2 cellular contexts compared by ENCODE assay signal in genomic region chr16:56673916-56674315, GRCh38.
TF ChIP-seq lines count a peak whose summit lies in the region.

No MANE protein-coding gene starts in this region.

TF ChIP-seq in Ishikawa, 13 proteins besides CTCF, POLR2A, EP300 and RAD21:
- TF ChIP-seq NFIC (IDR thresholded peaks at IDR 0.05) (no peak), TCF12 (IDR thresholded peaks at IDR 0.05; ENCODE audit: low read depth) (no peak)

TF ChIP-seq in HepG2, 621 proteins besides CTCF, POLR2A, EP300 and RAD21 (continues in another document):
- TF ChIP-seq NR1H2 (CRISPR knock-in tag; IDR thresholded peaks at IDR 0.05; ENCODE audit: borderline replicate concordance, low read depth) (no peak), BORCS8-MEF2B (CRISPR knock-in tag; IDR thresholded peaks at IDR 0.05) (no peak), ZNF841 (CRISPR knock-in tag; IDR thresholded peaks at IDR 0.05; ENCODE audit: borderline replicate concordance) (no peak), CCAR2 (optimal IDR thresholded peaks at IDR 0.05; ENCODE audit: low read depth, low read length) (no peak), THRA (CRISPR knock-in tag; IDR thresholded peaks at IDR 0.05; ENCODE audit: borderline replicate concordance) (peak; percentile 12; the same call in 1 of the 2 replicates), NRL (CRISPR knock-in tag; IDR thresholded peaks at IDR 0.05; ENCODE audit: borderline replicate concordance) (no peak), ZNF549 (CRISPR knock-in tag; IDR thresholded peaks at IDR 0.05) (no peak), KLF12 (CRISPR knock-in tag; IDR thresholded peaks at IDR 0.05; ENCODE audit: borderline replicate concordance) (no peak), MTF1 (CRISPR knock-in tag; IDR thresholded peaks at IDR 0.05) (0 out of 2 replicates have a peak, but pooled peaks have one; percentile 31), GABPA (IDR thresholded peaks at IDR 0.05; ENCODE audit: low read depth, low read length) (no peak), GABPA (CRISPR knock-in tag; IDR thresholded peaks at IDR 0.05; ENCODE audit: low read depth) (no peak), SIN3B (IDR thresholded peaks at IDR 0.05; ENCODE audit: low read length) (no peak), ZNF746 (CRISPR knock-in tag; IDR thresholded peaks at IDR 0.05) (no peak), ATF4 (CRISPR knock-in tag; IDR thresholded peaks at IDR 0.05) (no peak), SMC3 (IDR thresholded peaks at IDR 0.05; ENCODE audit: low read length) (peak; percentile 79), MED1 (CRISPR knock-in tag; IDR thresholded peaks at IDR 0.05) (peak; percentile 58), ZNF101 (CRISPR knock-in tag; IDR thresholded peaks at IDR 0.05; ENCODE audit: borderline replicate concordance, low read depth) (no peak), MBNL3 (CRISPR knock-in tag; conservative IDR thresholded peaks at IDR 0.05) (no peak), ZSCAN5A (CRISPR knock-in tag; IDR thresholded peaks at IDR 0.05; ENCODE audit: borderline replicate concordance) (no peak), MAZ (IDR thresholded peaks at IDR 0.05; ENCODE audit: borderline replicate concordance, low read depth, low read length) (0 out of 2 replicates have a peak, but pooled peaks have one; percentile 33), MAZ (CRISPR knock-in tag; IDR thresholded peaks at IDR 0.05; ENCODE audit: low read depth) (no peak), GTF2F1 (IDR thresholded peaks at IDR 0.05; ENCODE audit: low read length) (no peak), HOXD1 (CRISPR knock-in tag; IDR thresholded peaks at IDR 0.05) (no peak), EZH2 (conservative IDR thresholded peaks at IDR 0.05; ENCODE audit: low read depth, low read length) (no peak), SNAI1 (CRISPR knock-in tag; IDR thresholded peaks at IDR 0.05; ENCODE audit: borderline replicate concordance) (no peak), ZFX (CRISPR knock-in tag; IDR thresholded peaks at IDR 0.05; ENCODE audit: low read depth) (0 out of 2 replicates have a peak, but pooled peaks have one; percentile 17), NFYC (CRISPR knock-in tag; IDR thresholded peaks at IDR 0.05) (no peak), ZNF747 (CRISPR knock-in tag; IDR thresholded peaks at IDR 0.05; ENCODE audit: borderline replicate concordance) (no peak), AGO1 (IDR thresholded peaks at IDR 0.05; ENCODE audit: low read depth, low read length, poor library complexity, severe bottlenecking) (no peak), KDM2A (CRISPR knock-in tag; IDR thresholded peaks at IDR 0.05; ENCODE audit: borderline replicate concordance, low read depth) (peak; percentile 47; the same call in 1 of the 2 replicates), MAX (IDR thresholded peaks at IDR 0.05) (no peak), JDP2 (CRISPR knock-in tag; IDR thresholded peaks at IDR 0.05; ENCODE audit: borderline replicate concordance) (no peak), ZNF792 (CRISPR knock-in tag; IDR thresholded peaks at IDR 0.05) (no peak), NBN (conservative IDR thresholded peaks at IDR 0.05) (no peak), SAP130 (CRISPR knock-in tag; IDR thresholded peaks at IDR 0.05; ENCODE audit: low read depth) (0 out of 2 replicates have a peak, but pooled peaks have one; percentile 12), ATRX (CRISPR knock-in tag; IDR thresholded peaks at IDR 0.05; ENCODE audit: borderline replicate concordance) (no peak), RCOR2 (CRISPR knock-in tag; IDR thresholded peaks at IDR 0.05) (no peak), ZNF124 (CRISPR knock-in tag; IDR thresholded peaks at IDR 0.05) (no peak), GTF3A (CRISPR knock-in tag; conservative IDR thresholded peaks at IDR 0.05) (no peak), SMAD3 (CRISPR knock-in tag; IDR thresholded peaks at IDR 0.05) (no peak), ATF2 (CRISPR knock-in tag; IDR thresholded peaks at IDR 0.05) (no peak), STAG1 (CRISPR knock-in tag; IDR thresholded peaks at IDR 0.05) (peak; percentile 88), ZBTB38 (CRISPR knock-in tag; IDR thresholded peaks at IDR 0.05) (no peak), SMARCE1 (IDR thresholded peaks at IDR 0.05; ENCODE audit: borderline replicate concordance) (no peak), ZBTB42 (CRISPR knock-in tag; IDR thresholded peaks at IDR 0.05) (no peak), HNF4A (CRISPR knock-in tag; IDR thresholded peaks at IDR 0.05) (no peak), BHLHE40 (IDR thresholded peaks at IDR 0.05; ENCODE audit: low read length) (no peak), REL (CRISPR knock-in tag; conservative IDR thresholded peaks at IDR 0.05) (no peak), ZMAT3 (CRISPR knock-in tag; conservative IDR thresholded peaks at IDR 0.05) (no peak), ZNF7 (CRISPR knock-in tag; IDR thresholded peaks at IDR 0.05) (peak; percentile 90), SUZ12 (IDR thresholded peaks at IDR 0.05; ENCODE audit: low read depth, low read length) (no peak), DNMT3B (CRISPR knock-in tag; conservative IDR thresholded peaks at IDR 0.05) (no peak), ATF5 (CRISPR knock-in tag; IDR thresholded peaks at IDR 0.05; ENCODE audit: low read depth) (no peak), ZFP90 (CRISPR knock-in tag; IDR thresholded peaks at IDR 0.05; ENCODE audit: borderline replicate concordance) (peak; percentile 46; the same call in 1 of the 2 replicates), ATF7 (IDR thresholded peaks at IDR 0.05) (no peak), ATF7 (CRISPR knock-in tag; IDR thresholded peaks at IDR 0.05) (no peak)
- TF ChIP-seq, protein P1, sequence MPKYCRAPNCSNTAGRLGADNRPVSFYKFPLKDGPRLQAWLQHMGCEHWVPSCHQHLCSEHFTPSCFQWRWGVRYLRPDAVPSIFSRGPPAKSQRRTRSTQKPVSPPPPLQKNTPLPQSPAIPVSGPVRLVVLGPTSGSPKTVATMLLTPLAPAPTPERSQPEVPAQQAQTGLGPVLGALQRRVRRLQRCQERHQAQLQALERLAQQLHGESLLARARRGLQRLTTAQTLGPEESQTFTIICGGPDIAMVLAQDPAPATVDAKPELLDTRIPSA (CRISPR knock-in tag; IDR thresholded peaks at IDR 0.05; ENCODE audit: borderline replicate concordance) = no peak
- TF ChIP-seq, protein P2, sequence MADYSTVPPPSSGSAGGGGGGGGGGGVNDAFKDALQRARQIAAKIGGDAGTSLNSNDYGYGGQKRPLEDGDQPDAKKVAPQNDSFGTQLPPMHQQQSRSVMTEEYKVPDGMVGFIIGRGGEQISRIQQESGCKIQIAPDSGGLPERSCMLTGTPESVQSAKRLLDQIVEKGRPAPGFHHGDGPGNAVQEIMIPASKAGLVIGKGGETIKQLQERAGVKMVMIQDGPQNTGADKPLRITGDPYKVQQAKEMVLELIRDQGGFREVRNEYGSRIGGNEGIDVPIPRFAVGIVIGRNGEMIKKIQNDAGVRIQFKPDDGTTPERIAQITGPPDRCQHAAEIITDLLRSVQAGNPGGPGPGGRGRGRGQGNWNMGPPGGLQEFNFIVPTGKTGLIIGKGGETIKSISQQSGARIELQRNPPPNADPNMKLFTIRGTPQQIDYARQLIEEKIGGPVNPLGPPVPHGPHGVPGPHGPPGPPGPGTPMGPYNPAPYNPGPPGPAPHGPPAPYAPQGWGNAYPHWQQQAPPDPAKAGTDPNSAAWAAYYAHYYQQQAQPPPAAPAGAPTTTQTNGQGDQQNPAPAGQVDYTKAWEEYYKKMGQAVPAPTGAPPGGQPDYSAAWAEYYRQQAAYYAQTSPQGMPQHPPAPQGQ (CRISPR knock-in tag; IDR thresholded peaks at IDR 0.05; ENCODE audit: borderline replicate concordance) = no peak
- TF ChIP-seq, protein P3, sequence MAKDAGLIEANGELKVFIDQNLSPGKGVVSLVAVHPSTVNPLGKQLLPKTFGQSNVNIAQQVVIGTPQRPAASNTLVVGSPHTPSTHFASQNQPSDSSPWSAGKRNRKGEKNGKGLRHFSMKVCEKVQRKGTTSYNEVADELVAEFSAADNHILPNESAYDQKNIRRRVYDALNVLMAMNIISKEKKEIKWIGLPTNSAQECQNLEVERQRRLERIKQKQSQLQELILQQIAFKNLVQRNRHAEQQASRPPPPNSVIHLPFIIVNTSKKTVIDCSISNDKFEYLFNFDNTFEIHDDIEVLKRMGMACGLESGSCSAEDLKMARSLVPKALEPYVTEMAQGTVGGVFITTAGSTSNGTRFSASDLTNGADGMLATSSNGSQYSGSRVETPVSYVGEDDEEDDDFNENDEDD (CRISPR knock-in tag; IDR thresholded peaks at IDR 0.05; ENCODE audit: borderline replicate concordance) = no peak
- TF ChIP-seq, protein P4, sequence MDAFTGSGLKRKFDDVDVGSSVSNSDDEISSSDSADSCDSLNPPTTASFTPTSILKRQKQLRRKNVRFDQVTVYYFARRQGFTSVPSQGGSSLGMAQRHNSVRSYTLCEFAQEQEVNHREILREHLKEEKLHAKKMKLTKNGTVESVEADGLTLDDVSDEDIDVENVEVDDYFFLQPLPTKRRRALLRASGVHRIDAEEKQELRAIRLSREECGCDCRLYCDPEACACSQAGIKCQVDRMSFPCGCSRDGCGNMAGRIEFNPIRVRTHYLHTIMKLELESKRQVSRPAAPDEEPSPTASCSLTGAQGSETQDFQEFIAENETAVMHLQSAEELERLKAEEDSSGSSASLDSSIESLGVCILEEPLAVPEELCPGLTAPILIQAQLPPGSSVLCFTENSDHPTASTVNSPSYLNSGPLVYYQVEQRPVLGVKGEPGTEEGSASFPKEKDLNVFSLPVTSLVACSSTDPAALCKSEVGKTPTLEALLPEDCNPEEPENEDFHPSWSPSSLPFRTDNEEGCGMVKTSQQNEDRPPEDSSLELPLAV (CRISPR knock-in tag; conservative IDR thresholded peaks at IDR 0.05; ENCODE audit: low read depth) = no peak
- TF ChIP-seq, protein P5, sequence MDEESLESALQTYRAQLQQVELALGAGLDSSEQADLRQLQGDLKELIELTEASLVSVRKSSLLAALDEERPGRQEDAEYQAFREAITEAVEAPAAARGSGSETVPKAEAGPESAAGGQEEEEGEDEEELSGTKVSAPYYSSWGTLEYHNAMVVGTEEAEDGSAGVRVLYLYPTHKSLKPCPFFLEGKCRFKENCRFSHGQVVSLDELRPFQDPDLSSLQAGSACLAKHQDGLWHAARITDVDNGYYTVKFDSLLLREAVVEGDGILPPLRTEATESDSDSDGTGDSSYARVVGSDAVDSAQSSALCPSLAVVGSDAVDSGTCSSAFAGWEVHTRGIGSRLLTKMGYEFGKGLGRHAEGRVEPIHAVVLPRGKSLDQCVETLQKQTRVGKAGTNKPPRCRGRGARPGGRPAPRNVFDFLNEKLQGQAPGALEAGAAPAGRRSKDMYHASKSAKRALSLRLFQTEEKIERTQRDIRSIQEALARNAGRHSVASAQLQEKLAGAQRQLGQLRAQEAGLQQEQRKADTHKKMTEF (CRISPR knock-in tag; IDR thresholded peaks at IDR 0.05) = no peak
- TF ChIP-seq, protein P6, sequence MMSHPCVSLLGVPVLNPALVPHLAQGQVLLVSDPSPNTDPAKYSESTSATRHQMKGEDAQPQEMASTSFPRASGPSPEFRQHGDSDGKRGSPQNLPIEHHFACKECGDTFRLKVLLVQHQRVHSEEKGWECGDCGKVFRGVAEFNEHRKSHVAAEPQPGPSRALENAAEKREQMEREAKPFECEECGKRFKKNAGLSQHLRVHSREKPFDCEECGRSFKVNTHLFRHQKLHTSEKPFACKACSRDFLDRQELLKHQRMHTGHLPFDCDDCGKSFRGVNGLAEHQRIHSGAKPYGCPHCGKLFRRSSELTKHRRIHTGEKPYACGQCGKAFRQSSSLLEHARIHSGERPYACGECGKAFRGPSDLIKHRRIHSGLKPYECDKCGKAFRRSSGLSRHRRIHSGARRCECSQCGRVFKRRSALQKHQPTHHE (CRISPR knock-in tag; IDR thresholded peaks at IDR 0.05; ENCODE audit: borderline replicate concordance) = no peak
